ENCODE assay signal across 1 cellular context in the genomic region with DNA sequence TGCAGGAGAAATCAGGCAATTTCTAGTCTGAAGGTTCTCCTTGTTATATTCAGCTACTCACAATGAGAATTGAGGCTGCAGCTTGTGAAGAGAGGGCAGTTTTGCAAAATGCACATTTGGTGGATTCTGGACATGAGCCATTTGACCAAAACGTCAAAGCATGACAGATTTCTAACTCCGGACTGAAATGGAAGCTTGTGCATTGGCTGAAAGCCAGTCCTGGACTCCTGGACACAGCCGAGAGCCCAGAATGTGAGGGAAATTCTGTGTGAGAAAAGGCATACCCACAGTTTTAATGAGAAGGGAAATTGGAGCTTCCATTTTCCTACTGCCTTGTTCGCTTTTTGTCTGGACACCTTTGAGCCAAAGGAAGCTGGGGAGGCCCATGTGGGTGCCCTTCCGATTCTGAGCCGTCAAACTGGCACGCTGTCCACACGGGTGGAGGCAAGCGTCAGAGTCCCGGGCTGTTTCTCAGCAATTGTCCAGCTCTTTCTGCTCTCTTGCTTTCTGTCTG.
TF ChIP-seq lines count a peak whose summit lies in the region.

No MANE protein-coding gene starts in this region.

TF ChIP-seq in SK-N-SH, 30 proteins besides CTCF, POLR2A, EP300 and RAD21 (continued from another document):
- TF ChIP-seq, protein P1, sequence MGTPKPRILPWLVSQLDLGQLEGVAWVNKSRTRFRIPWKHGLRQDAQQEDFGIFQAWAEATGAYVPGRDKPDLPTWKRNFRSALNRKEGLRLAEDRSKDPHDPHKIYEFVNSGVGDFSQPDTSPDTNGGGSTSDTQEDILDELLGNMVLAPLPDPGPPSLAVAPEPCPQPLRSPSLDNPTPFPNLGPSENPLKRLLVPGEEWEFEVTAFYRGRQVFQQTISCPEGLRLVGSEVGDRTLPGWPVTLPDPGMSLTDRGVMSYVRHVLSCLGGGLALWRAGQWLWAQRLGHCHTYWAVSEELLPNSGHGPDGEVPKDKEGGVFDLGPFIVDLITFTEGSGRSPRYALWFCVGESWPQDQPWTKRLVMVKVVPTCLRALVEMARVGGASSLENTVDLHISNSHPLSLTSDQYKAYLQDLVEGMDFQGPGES (IDR thresholded peaks at IDR 0.05; ENCODE audit: low read depth, low read length) = no peak
- TF ChIP-seq, protein P2, sequence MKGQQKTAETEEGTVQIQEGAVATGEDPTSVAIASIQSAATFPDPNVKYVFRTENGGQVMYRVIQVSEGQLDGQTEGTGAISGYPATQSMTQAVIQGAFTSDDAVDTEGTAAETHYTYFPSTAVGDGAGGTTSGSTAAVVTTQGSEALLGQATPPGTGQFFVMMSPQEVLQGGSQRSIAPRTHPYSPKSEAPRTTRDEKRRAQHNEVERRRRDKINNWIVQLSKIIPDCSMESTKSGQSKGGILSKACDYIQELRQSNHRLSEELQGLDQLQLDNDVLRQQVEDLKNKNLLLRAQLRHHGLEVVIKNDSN (IDR thresholded peaks at IDR 0.05; ENCODE audit: borderline replicate concordance, low read depth) = no peak
- no peak for TF ChIP-seq YY1 (IDR thresholded peaks at IDR 0.05; ENCODE audit: low read depth)
- TF ChIP-seq RFX5 (IDR thresholded peaks at IDR 0.05; ENCODE audit: low read length) = no peak
- TF ChIP-seq, protein P3, sequence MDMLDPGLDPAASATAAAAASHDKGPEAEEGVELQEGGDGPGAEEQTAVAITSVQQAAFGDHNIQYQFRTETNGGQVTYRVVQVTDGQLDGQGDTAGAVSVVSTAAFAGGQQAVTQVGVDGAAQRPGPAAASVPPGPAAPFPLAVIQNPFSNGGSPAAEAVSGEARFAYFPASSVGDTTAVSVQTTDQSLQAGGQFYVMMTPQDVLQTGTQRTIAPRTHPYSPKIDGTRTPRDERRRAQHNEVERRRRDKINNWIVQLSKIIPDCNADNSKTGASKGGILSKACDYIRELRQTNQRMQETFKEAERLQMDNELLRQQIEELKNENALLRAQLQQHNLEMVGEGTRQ (IDR thresholded peaks at IDR 0.05; ENCODE audit: borderline replicate concordance, low read depth, low read length) = 0 out of 2 replicates have a peak, but pooled peaks have one; percentile 9
- TF ChIP-seq, protein P4, sequence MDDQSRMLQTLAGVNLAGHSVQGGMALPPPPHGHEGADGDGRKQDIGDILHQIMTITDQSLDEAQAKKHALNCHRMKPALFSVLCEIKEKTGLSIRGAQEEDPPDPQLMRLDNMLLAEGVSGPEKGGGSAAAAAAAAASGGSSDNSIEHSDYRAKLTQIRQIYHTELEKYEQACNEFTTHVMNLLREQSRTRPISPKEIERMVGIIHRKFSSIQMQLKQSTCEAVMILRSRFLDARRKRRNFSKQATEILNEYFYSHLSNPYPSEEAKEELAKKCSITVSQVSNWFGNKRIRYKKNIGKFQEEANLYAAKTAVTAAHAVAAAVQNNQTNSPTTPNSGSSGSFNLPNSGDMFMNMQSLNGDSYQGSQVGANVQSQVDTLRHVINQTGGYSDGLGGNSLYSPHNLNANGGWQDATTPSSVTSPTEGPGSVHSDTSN (IDR thresholded peaks at IDR 0.05) = 0 out of 2 replicates have a peak, but pooled peaks have one; percentile 33
- TF ChIP-seq, protein P5, sequence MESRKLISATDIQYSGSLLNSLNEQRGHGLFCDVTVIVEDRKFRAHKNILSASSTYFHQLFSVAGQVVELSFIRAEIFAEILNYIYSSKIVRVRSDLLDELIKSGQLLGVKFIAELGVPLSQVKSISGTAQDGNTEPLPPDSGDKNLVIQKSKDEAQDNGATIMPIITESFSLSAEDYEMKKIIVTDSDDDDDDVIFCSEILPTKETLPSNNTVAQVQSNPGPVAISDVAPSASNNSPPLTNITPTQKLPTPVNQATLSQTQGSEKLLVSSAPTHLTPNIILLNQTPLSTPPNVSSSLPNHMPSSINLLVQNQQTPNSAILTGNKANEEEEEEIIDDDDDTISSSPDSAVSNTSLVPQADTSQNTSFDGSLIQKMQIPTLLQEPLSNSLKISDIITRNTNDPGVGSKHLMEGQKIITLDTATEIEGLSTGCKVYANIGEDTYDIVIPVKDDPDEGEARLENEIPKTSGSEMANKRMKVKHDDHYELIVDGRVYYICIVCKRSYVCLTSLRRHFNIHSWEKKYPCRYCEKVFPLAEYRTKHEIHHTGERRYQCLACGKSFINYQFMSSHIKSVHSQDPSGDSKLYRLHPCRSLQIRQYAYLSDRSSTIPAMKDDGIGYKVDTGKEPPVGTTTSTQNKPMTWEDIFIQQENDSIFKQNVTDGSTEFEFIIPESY (IDR thresholded peaks at IDR 0.05; ENCODE audit: borderline replicate concordance, low read depth) = no peak
- TF ChIP-seq, protein P6, sequence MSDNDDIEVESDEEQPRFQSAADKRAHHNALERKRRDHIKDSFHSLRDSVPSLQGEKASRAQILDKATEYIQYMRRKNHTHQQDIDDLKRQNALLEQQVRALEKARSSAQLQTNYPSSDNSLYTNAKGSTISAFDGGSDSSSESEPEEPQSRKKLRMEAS (IDR thresholded peaks at IDR 0.05; ENCODE audit: low read depth) = no peak
